Comparison of ENCODE assay signal across 17 cellular contexts in genomic region chr13:99566125-99567083, GRCh38. TPM values are rescaled to one million over a fixed set of nuclear protein-coding genes. Genes with fewer than 3 reads are reported as not detected.
A peak's percentile ranks its signal among the peaks of the same experiment; 100 is the strongest.
DNase-seq lines count a peak whose midpoint lies in the region; ATAC-seq and TF ChIP-seq lines count a peak whose summit lies in the region.
"Had no signal": no experiment of that assay in that cellular context is flagged by ENCODE, and none has a peak within 500 bp of the region (broad histone marks: within the 10 kb centered on the region; RNA-seq: fewer than 3 reads in every experiment).

No MANE protein-coding gene starts in this region.

- H3K27ac ChIP-seq in CD8-positive, alpha-beta memory T cell (ENCODE audit: low read depth, low read length), result no peak overlapping the region
- H3K27ac ChIP-seq: epithelial cell of prostate, heart left ventricle, skin epidermis had no signal

- POLR2A ChIA-PET in CD8-positive, alpha-beta memory T cell (lab: Charles Lee), result interaction anchor here (0.5 kb wide), 1 partner anchor 444 kb away, joined by 3 read pairs; no protein-coding TSS in a partner anchor

- DNase-seq in CD8-positive, alpha-beta memory T cell, result no peak
- peak; percentile 27 for DNase-seq in GM20000 (ENCODE audit: low spot score)
- DNase-seq in adipocyte (ENCODE audit: low read depth), result no peak
- no peak for DNase-seq in nephron progenitor cell
- no peak for DNase-seq in NCI-H2227 treated with DMSO at 0.1 percent for 48 hours (lab: John Stamatoyannopoulos, UW)
- no peak for DNase-seq in NCI-H1436 (lab: John Stamatoyannopoulos, UW)
- DNase-seq: activated CD4-positive, alpha-beta T cell treated with anti-CD3 and anti-CD28 coated beads for 1 hour; activated gamma-delta T cell; caudate nucleus; heart left ventricle; left cardiac atrium; NCI-H345; SW 1271 had no signal

- H3K36me3 Mint-ChIP-seq in CD8-positive, alpha-beta memory T cell, result peaks cover 13 to 37% (median 17%) of the 10 kb centered on the region in 3 donors
- peaks cover 69% of the 10 kb centered on the region for H3K36me3 Mint-ChIP-seq in nephron progenitor cell (ENCODE audit: low read depth)

- no peaks in the 10 kb centered on the region for H3K9me3 ChIP-seq in CD8-positive, alpha-beta memory T cell (ENCODE audit: low read length)
- H3K9me3 ChIP-seq in adipocyte (ENCODE audit: control insufficient read depth, low read length), result peaks cover 2% of the 10 kb centered on the region

- peaks cover 4 to 19% (median 12%) of the 10 kb centered on the region in 5 donors for H3K9me3 Mint-ChIP-seq in CD8-positive, alpha-beta memory T cell
- peaks cover 25% of the 10 kb centered on the region for H3K9me3 Mint-ChIP-seq in nephron progenitor cell

- peak overlapping the region; percentile 12 to 89 (median 65) for H3K4me3 Mint-ChIP-seq in CD8-positive, alpha-beta memory T cell
- H3K4me3 Mint-ChIP-seq in nephron progenitor cell, result no peak overlapping the region

- ATAC-seq in SK-N-SH treated with all-trans-retinoic acid at 6 μM for 48 hours (no peak), GM18909 (IDR thresholded peaks at IDR 0.05; ENCODE audit: poor library complexity, unreplicated experiment) (no peak)

- no peak overlapping the region for H3K4me3 ChIP-seq in CD8-positive, alpha-beta memory T cell (ENCODE audit: low read length)
- peak overlapping the region; percentile 52 for H3K4me3 ChIP-seq in adipocyte (ENCODE audit: low read length)
- H3K4me3 ChIP-seq: skin epidermis had no signal

- H3K27ac Mint-ChIP-seq in CD8-positive, alpha-beta memory T cell, result peak overlapping the region in 1 of 8 donors; percentile 61
- peak overlapping the region; percentile 4 for H3K27ac Mint-ChIP-seq in nephron progenitor cell

- H3K4me1 Mint-ChIP-seq in CD8-positive, alpha-beta memory T cell, result peaks cover 8 to 10% (median 9%) of the 10 kb centered on the region in 3 donors
- H3K4me1 Mint-ChIP-seq in nephron progenitor cell, result no peaks in the 10 kb centered on the region

- H3K27me3 Mint-ChIP-seq in CD8-positive, alpha-beta memory T cell, result no peaks in the 10 kb centered on the region
- no peaks in the 10 kb centered on the region for H3K27me3 Mint-ChIP-seq in nephron progenitor cell (ENCODE audit: low read depth, poor library complexity)

- H3K36me3 ChIP-seq in CD8-positive, alpha-beta memory T cell (ENCODE audit: insufficient read depth, low read length), result peaks cover 3% of the 10 kb centered on the region
- peaks cover 29% of the 10 kb centered on the region for H3K36me3 ChIP-seq in adipocyte (ENCODE audit: control insufficient read depth, insufficient read depth, low read length, severe bottlenecking)

- CTCF ChIA-PET in CD8-positive, alpha-beta memory T cell (lab: Charles Lee), result no interaction called here

- H3K4me1 ChIP-seq in CD8-positive, alpha-beta memory T cell (ENCODE audit: insufficient read depth, low read length), result no peaks in the 10 kb centered on the region
- peaks cover 4% of the 10 kb centered on the region for H3K4me1 ChIP-seq in adipocyte (ENCODE audit: control insufficient read depth, insufficient read depth, low read length)
- H3K4me1 ChIP-seq: heart left ventricle had no signal

- no peak for TF ChIP-seq CTCF in GM20000 (IDR thresholded peaks at IDR 0.05; ENCODE audit: extremely low read depth, missing control alignments)
- no peak for TF ChIP-seq CTCF in nephron progenitor cell (IDR thresholded peaks at IDR 0.05)

- H3K9ac ChIP-seq in adipocyte (ENCODE audit: low read length), result no peak overlapping the region

- H3K27me3 ChIP-seq in CD8-positive, alpha-beta memory T cell (ENCODE audit: insufficient read depth, low read length, poor library complexity, severe bottlenecking), result no peaks in the 10 kb centered on the region
- no peaks in the 10 kb centered on the region for H3K27me3 ChIP-seq in adipocyte (replicated peaks; ENCODE audit: control insufficient read depth, insufficient read depth, low read length)
- H3K27me3 ChIP-seq: heart left ventricle had no signal

TF ChIP-seq in SK-N-SH treated with all-trans-retinoic acid at 6 μM for 48 hours, 23 proteins besides CTCF, POLR2A, EP300 and RAD21:
- TF ChIP-seq ISL1 (CRISPR knock-in tag; IDR thresholded peaks at IDR 0.05), result no peak
- TF ChIP-seq PPARA (CRISPR knock-in tag; IDR thresholded peaks at IDR 0.05; ENCODE audit: borderline replicate concordance), result no peak
- TF ChIP-seq POU6F1 (CRISPR knock-in tag; IDR thresholded peaks at IDR 0.05; ENCODE audit: borderline replicate concordance, low read depth), result no peak
- no peak for TF ChIP-seq PATZ1 (CRISPR knock-in tag; IDR thresholded peaks at IDR 0.05; ENCODE audit: borderline replicate concordance)
- TF ChIP-seq ZFP30 (CRISPR knock-in tag; IDR thresholded peaks at IDR 0.05), result no peak
- TF ChIP-seq ZC3H10 (CRISPR knock-in tag; IDR thresholded peaks at IDR 0.05), result no peak
- no peak for TF ChIP-seq CSRNP3 (CRISPR knock-in tag; IDR thresholded peaks at IDR 0.05)
- TF ChIP-seq BACH2 (CRISPR knock-in tag; IDR thresholded peaks at IDR 0.05; ENCODE audit: borderline replicate concordance), result no peak
- TF ChIP-seq RARB (CRISPR knock-in tag; IDR thresholded peaks at IDR 0.05), result no peak
- TF ChIP-seq TOX (CRISPR knock-in tag; IDR thresholded peaks at IDR 0.05; ENCODE audit: borderline replicate concordance), result no peak
- TF ChIP-seq TCF4 (CRISPR knock-in tag; IDR thresholded peaks at IDR 0.05; ENCODE audit: borderline replicate concordance), result no peak
- TF ChIP-seq CSDC2 (CRISPR knock-in tag; IDR thresholded peaks at IDR 0.05), result no peak
- no peak for TF ChIP-seq ZFP3 (CRISPR knock-in tag; IDR thresholded peaks at IDR 0.05)
- no peak for TF ChIP-seq GLIS3 (CRISPR knock-in tag; IDR thresholded peaks at IDR 0.05)
- no peak for TF ChIP-seq ZNF8 (CRISPR knock-in tag; IDR thresholded peaks at IDR 0.05)
- no peak for TF ChIP-seq ESRRG (CRISPR knock-in tag; IDR thresholded peaks at IDR 0.05)
- TF ChIP-seq ARNTL (CRISPR knock-in tag; IDR thresholded peaks at IDR 0.05; ENCODE audit: borderline replicate concordance, low read depth), result no peak

RNA-seq across cellular contexts. Expression of gene CLYBL, which starts 40.1 kb away (rescaled TPM):
- total RNA-seq in CD8-positive, alpha-beta memory T cell, result 1 to 10 TPM; 3.8 to 5.6 TPM
- polyA plus RNA-seq in CD8-positive, alpha-beta memory T cell, result 16.3 TPM
